Comparison of ENCODE assay signal across 8 cellular contexts in the genomic region with DNA sequence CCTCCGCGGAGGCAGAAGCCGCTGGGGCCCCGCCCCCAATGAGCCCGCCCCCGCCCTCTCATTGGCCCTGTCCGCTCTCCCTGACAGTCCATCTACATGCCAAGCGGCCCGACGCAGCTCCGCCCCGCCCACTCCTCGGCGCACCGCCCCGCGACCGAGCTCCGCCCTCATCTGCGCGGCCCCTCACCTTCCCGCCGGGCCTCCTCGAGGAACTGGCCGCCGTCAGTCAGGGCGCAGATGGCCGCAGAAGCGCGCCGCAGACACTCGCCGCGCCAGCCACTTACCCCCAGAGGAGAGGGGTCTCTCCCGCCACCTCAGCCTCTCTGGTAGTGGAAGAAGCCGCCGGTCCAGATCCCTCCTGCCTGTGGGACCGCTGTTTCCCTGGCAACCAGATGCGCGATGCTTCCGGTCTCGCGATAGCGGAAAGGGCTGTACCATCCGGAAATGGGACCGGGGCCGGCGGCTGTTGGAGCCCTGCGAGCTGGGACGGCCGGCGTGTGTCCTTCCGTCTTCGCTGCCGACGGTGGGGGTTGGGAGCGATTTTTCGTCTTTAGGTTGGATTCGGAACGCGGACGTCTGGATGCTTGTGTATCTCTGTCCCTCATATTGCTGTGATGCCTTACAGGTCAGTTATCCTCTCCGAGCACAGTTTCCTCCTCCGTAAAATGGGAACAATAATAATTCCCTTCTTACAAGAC. TPM values are rescaled to one million over a fixed set of nuclear protein-coding genes. Genes with fewer than 3 reads are reported as not detected.
DNase-seq lines count a peak whose midpoint lies in the region; ATAC-seq, FAIRE-seq and TF ChIP-seq lines count a peak whose summit lies in the region.

FSIP1 (minus strand) TSS at position 401 of the 698 bp plus-strand sequence. CDS start 6,317 bp downstream, outside the sequence.

- H3K79me2 ChIP-seq in DOHH2 (ENCODE audit: control insufficient read depth, low read length) (peaks cover 14% of the 10 kb centered on the region), GM23248 (ENCODE audit: insufficient read depth) (peaks cover 21% of the 10 kb centered on the region), Karpas-422 (ENCODE audit: low read length) (peaks cover 8% of the 10 kb centered on the region), fibroblast of lung (ENCODE audit: control insufficient read depth, insufficient read depth, low read length) (peaks cover 7% of the 10 kb centered on the region)

- H3K36me3 Mint-ChIP-seq in naive thymus-derived CD8-positive, alpha-beta T cell = peaks cover 0 to 3% (median 0%) of the 10 kb centered on the region in 3 donors
- H3K36me3 Mint-ChIP-seq in stimulated activated naive B cell treated with anti-CD40 and anti-IgM and Interleukin-4, amounts not matched to agents 10 μg/mL and 1 μg/mL and 100 μg/mL, for 72 hours = no peaks in the 10 kb centered on the region

- 1% methylated on average over 44 to 52 of the region's 64 CpGs for WGBS in GM23248 (ENCODE audit: low coverage in 1 of 2, low lambda C conversion rate in 2 of 2, missing lambda C conversion rate in 2 of 2), 2 experiments

- H3K36me3 ChIP-seq in DOHH2 (ENCODE audit: control insufficient read depth, low read length) (no peaks in the 10 kb centered on the region), GM23248 (ENCODE audit: low read depth) (no peaks in the 10 kb centered on the region), Karpas-422 (ENCODE audit: insufficient read depth, low read length) (no peaks in the 10 kb centered on the region), fibroblast of lung (ENCODE audit: control insufficient read depth, insufficient read depth, low read length) (no peaks in the 10 kb centered on the region)

- peaks cover 16 to 49% (median 46%) of the 10 kb centered on the region in 4 donors for H3K4me1 Mint-ChIP-seq in naive thymus-derived CD8-positive, alpha-beta T cell
- H3K4me1 Mint-ChIP-seq in stimulated activated naive B cell treated with anti-CD40 and anti-IgM and Interleukin-4, amounts not matched to agents 10 μg/mL and 1 μg/mL and 100 μg/mL, for 72 hours = peaks cover 20 to 36% of the 10 kb centered on the region in 2 donors

- DNase-seq in GM23248 (peak; percentile 99), Karpas-422 (peak; percentile 99), RCC 7860 (ENCODE audit: low spot score) (peak; percentile 84), fibroblast of lung (ENCODE audit: low read depth in 2 of 2) (peak; percentile 95 to 97)
- peak; percentile 89 to 91 for DNase-seq in activated T-helper 1 cell treated with anti-CD3 and anti-CD28 coated beads, Interleukin-2, amount 50 U/mL, for 16 hours (ENCODE audit: low read depth in 1 of 2, low spot score in 1 of 2)
- DNase-seq in naive thymus-derived CD8-positive, alpha-beta T cell = peak; percentile 90 to 99 (median 94)
- DNase-seq in stimulated activated naive B cell treated with anti-CD40 and anti-IgM and Interleukin-4, amounts not matched to agents 10 μg/mL and 1 μg/mL and 100 μg/mL, for 72 hours = peak; percentile 96

- H3K4me3 Mint-ChIP-seq in naive thymus-derived CD8-positive, alpha-beta T cell = peak within 1 kb of the TSS; percentile 71 to 97 (median 93)
- peak within 1 kb of the TSS; percentile 78 to 99 for H3K4me3 Mint-ChIP-seq in stimulated activated naive B cell treated with anti-CD40 and anti-IgM and Interleukin-4, amounts not matched to agents 10 μg/mL and 1 μg/mL and 100 μg/mL, for 72 hours

- POLR2A ChIA-PET in naive thymus-derived CD8-positive, alpha-beta T cell (lab: Charles Lee) = interaction anchor here (0.5 to 1.4 kb wide), 6 partner anchors 8 to 1328 kb away, joined by 3 to 5 read pairs (median 4); partner anchors contain the start of genes BUB1B, FAM98B and PLCB2

- peaks cover 6% of the 10 kb centered on the region; the same call in 1 of the 2 replicates for H3F3A ChIP-seq in DOHH2 (ENCODE audit: control insufficient read depth, insufficient read depth)
- peaks cover 45% of the 10 kb centered on the region for H3F3A ChIP-seq in GM23248 (ENCODE audit: insufficient read depth)

- no peaks in the 10 kb centered on the region for H3K9me3 Mint-ChIP-seq in naive thymus-derived CD8-positive, alpha-beta T cell
- no peaks in the 10 kb centered on the region for H3K9me3 Mint-ChIP-seq in stimulated activated naive B cell treated with anti-CD40 and anti-IgM and Interleukin-4, amounts not matched to agents 10 μg/mL and 1 μg/mL and 100 μg/mL, for 72 hours

- TF ChIP-seq CTCF in DOHH2 (IDR thresholded peaks at IDR 0.05; ENCODE audit: low read depth, low read length, poor library complexity, severe bottlenecking) (no peak), fibroblast of lung (conservative IDR thresholded peaks at IDR 0.05 in 1 of 2, IDR thresholded peaks at IDR 0.05 in 1 of 2; ENCODE audit: low read depth in 1 of 2, low read length in 2 of 2) (no peak)

- H3K27me3 ChIP-seq in DOHH2 (ENCODE audit: control insufficient read depth, low read length) (peaks cover 6% of the 10 kb centered on the region; the same call in 1 of the 2 replicates), GM23248 (replicated peaks; ENCODE audit: insufficient read depth) (no peaks in the 10 kb centered on the region), Karpas-422 (ENCODE audit: low read length) (no peaks in the 10 kb centered on the region), fibroblast of lung (ENCODE audit: control insufficient read depth, insufficient read depth, low read length) (no peaks in the 10 kb centered on the region)

- in situ Hi-C loops in GM23248 (cut with MboI) = no loop called here

- H3K9me2 ChIP-seq in DOHH2 (replicated peaks; ENCODE audit: control insufficient read depth, low read length) (no peaks in the 10 kb centered on the region), GM23248 (ENCODE audit: insufficient read depth) (no peaks in the 10 kb centered on the region), Karpas-422 (replicated peaks; ENCODE audit: insufficient read depth, low read length) (no peaks in the 10 kb centered on the region)

- H4K20me1 ChIP-seq in DOHH2 (ENCODE audit: control insufficient read depth, insufficient read depth, low read depth, low read length) (no peaks in the 10 kb centered on the region), GM23248 (ENCODE audit: insufficient read depth) (no peaks in the 10 kb centered on the region), Karpas-422 (ENCODE audit: insufficient read depth, low read depth, low read length) (no peaks in the 10 kb centered on the region), fibroblast of lung (ENCODE audit: control insufficient read depth, extremely low read depth, insufficient read depth, low read length) (no peaks in the 10 kb centered on the region)

- H3K4me1 ChIP-seq in DOHH2 (ENCODE audit: control insufficient read depth, low read length) = peaks cover 28% of the 10 kb centered on the region
- H3K4me1 ChIP-seq in GM23248 (ENCODE audit: insufficient read depth) = peaks cover 34% of the 10 kb centered on the region
- H3K4me1 ChIP-seq in Karpas-422 (ENCODE audit: low read length) = peaks cover 16% of the 10 kb centered on the region
- H3K4me1 ChIP-seq in fibroblast of lung (ENCODE audit: control insufficient read depth, extremely low read depth, insufficient read depth, low read length) = peaks cover 10% of the 10 kb centered on the region

- H3K27ac ChIP-seq in DOHH2 (ENCODE audit: low read depth, low read length) = peak within 1 kb of the TSS; percentile 16; the same call in 1 of the 2 replicates
- H3K27ac ChIP-seq in GM23248 = peak within 1 kb of the TSS; percentile 65
- H3K27ac ChIP-seq in Karpas-422 (ENCODE audit: low read length) = no peak within 1 kb of the TSS
- peak within 1 kb of the TSS; percentile 80 for H3K27ac ChIP-seq in fibroblast of lung (ENCODE audit: insufficient read depth, low read length)

- H3K4me3 ChIP-seq in DOHH2 (ENCODE audit: low read length) (peak within 1 kb of the TSS; percentile 91), GM23248 (peak within 1 kb of the TSS; percentile 98), Karpas-422 (ENCODE audit: low read length) (peak within 1 kb of the TSS; percentile 77), fibroblast of lung (replicated peaks in 1 of 4; ENCODE audit: control extremely low read depth in 1 of 4, insufficient read depth in 1 of 4, low read depth in 3 of 4, low read length in 4 of 4) (peak within 1 kb of the TSS; percentile 73 to 96 (median 81))

- peak within 1 kb of the TSS; percentile 70 to 98 (median 88) for H3K27ac Mint-ChIP-seq in naive thymus-derived CD8-positive, alpha-beta T cell
- H3K27ac Mint-ChIP-seq in stimulated activated naive B cell treated with anti-CD40 and anti-IgM and Interleukin-4, amounts not matched to agents 10 μg/mL and 1 μg/mL and 100 μg/mL, for 72 hours = peak within 1 kb of the TSS; percentile 97

- peak within 1 kb of the TSS; percentile 87 for H3K9ac ChIP-seq in GM23248
- H3K9ac ChIP-seq in Karpas-422 (ENCODE audit: low read length) = peak within 1 kb of the TSS; percentile 77
- H3K9ac ChIP-seq in fibroblast of lung (ENCODE audit: insufficient read depth, low read length) = peak within 1 kb of the TSS; percentile 81

- H3K4me2 ChIP-seq in DOHH2 (ENCODE audit: low read length) (peak within 1 kb of the TSS; percentile 95), GM23248 (ENCODE audit: unreplicated experiment) (peak within 1 kb of the TSS; percentile 85), Karpas-422 (ENCODE audit: low read depth, low read length, poor library complexity, severe bottlenecking) (peak within 1 kb of the TSS; percentile 85), fibroblast of lung (ENCODE audit: extremely low read depth, insufficient read depth, low read length) (peak within 1 kb of the TSS; percentile 72)

- FAIRE-seq in RCC 7860 (lab: Jason Lieb, UNC) = no peak

- H3K27me3 Mint-ChIP-seq in naive thymus-derived CD8-positive, alpha-beta T cell = no peaks in the 10 kb centered on the region
- H3K27me3 Mint-ChIP-seq in stimulated activated naive B cell treated with anti-CD40 and anti-IgM and Interleukin-4, amounts not matched to agents 10 μg/mL and 1 μg/mL and 100 μg/mL, for 72 hours = peaks cover 4 to 5% of the 10 kb centered on the region in 2 donors

- H2AFZ ChIP-seq in GM23248 (peak within 1 kb of the TSS; percentile 94), Karpas-422 (ENCODE audit: low read length) (peak within 1 kb of the TSS; percentile 89), fibroblast of lung (ENCODE audit: low read length) (peak within 1 kb of the TSS; percentile 80)

- peak; percentile 97 to 98 for ATAC-seq in naive thymus-derived CD8-positive, alpha-beta T cell
- peak; percentile 98 to 99 for ATAC-seq in stimulated activated naive B cell treated with anti-CD40 and anti-IgM and Interleukin-4, amounts not matched to agents 10 μg/mL and 1 μg/mL and 100 μg/mL, for 72 hours (replicated peaks)

- peaks cover 3% of the 10 kb centered on the region; the same call in 1 of the 2 replicates for H3K9me3 ChIP-seq in DOHH2 (ENCODE audit: control insufficient read depth, insufficient read depth, low read length)
- no peaks in the 10 kb centered on the region for H3K9me3 ChIP-seq in GM23248 (ENCODE audit: low read depth)
- no peaks in the 10 kb centered on the region for H3K9me3 ChIP-seq in Karpas-422 (ENCODE audit: low read length)
- H3K9me3 ChIP-seq in fibroblast of lung (ENCODE audit: control insufficient read depth, insufficient read depth, low read depth, low read length) = no peaks in the 10 kb centered on the region

RNA-seq across cellular contexts. Expression of gene FSIP1, which starts in this region (rescaled TPM):
- total RNA-seq in GM23248 (2014; rRNA removed; shearing (Covaris generic)) = 1.6 and 2.4 TPM in 2 replicates
- polyA plus RNA-seq in GM23248 (2016; fragmentation: Nextera tagmentation; extraction: Ambion mirVana) = 2.4 and 2.8 TPM in 2 replicates
- 0.07 and 0.79 TPM in 2 replicates for total RNA-seq in Karpas-422 (2014; rRNA removed; shearing (Covaris generic); ENCODE audit: low replicate concordance)
- 3.9 and 5.1 TPM in 2 replicates for total RNA-seq in fibroblast of lung
- polyA plus RNA-seq in fibroblast of lung = 0.43 and 0.50 TPM in 2 replicates
- 0.91 and 1.5 TPM in 2 replicates for polyA plus RNA-seq in fibroblast of lung (2012)
- not detected in 2 replicates for polyA minus RNA-seq in fibroblast of lung (ENCODE audit: low replicate concordance)
- total RNA-seq in naive thymus-derived CD8-positive, alpha-beta T cell = under 1 TPM; 0.30 to 0.55 TPM
- under 1 TPM in 2 of 3 donors, not detected in 1; 0.44 to 0.85 TPM for polyA plus RNA-seq in naive thymus-derived CD8-positive, alpha-beta T cell

Comparison
In these comparisons a context has a peak if more than half of its experiments do, and no peak if none do; other contexts are left out.
1. Peak in DNase-seq, H3K4me3 ChIP-seq, H3K9ac ChIP-seq and H3K4me2 ChIP-seq in Karpas-422; RNA of the gene not detected or under 1 TPM.
2. Peak in DNase-seq and ATAC-seq in naive thymus-derived CD8-positive, alpha-beta T cell; RNA of the gene not detected or under 1 TPM.